35 cellular contexts compared by ENCODE assay signal in the genomic region with DNA sequence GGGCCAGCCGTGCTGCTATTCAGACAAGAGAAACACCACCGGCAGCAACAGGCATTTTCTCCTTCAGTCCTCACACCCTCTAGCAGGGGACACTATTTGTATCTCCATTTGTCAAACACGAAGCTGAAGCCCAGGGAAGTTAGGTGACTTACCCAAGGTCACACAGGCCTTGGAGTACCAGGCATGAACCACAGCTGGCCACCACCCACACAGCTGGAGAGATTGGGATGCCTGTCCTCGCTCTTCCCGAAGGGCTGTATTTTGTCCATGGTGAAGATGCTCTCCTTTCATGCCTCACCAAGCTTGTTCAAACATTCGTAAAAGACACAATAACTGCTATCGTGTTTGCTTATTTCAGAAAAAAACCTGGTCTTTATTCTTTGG.
DNase-seq lines count a peak whose midpoint lies in the region; ATAC-seq, FAIRE-seq and TF ChIP-seq lines count a peak whose summit lies in the region.
"Had no signal": no experiment of that assay in that cellular context is flagged by ENCODE, and none has a peak within 500 bp of the region (broad histone marks: within the 10 kb centered on the region; RNA-seq: fewer than 3 reads in every experiment).

No MANE protein-coding gene starts in this region.

- no peak overlapping the region for H3K27ac ChIP-seq in HepG2 (ENCODE audit: extremely low read length, insufficient read depth, low read length)
- H3K27ac ChIP-seq in right lobe of liver = no peak overlapping the region
- no peak overlapping the region for H3K27ac ChIP-seq in trophoblast cell (ENCODE audit: low read depth, low read length)
- H3K27ac ChIP-seq: 22Rv1; A549; BLaER1; BLaER1 treated with 17β-estradiol and CSF1 and Interleukin-3, amounts not matched to agents 10 nM and 100 nM; C4-2B had no signal

- peak overlapping the region; percentile 14 for H3K4me2 ChIP-seq in HepG2 (ENCODE audit: low read depth, low read length)
- no peak overlapping the region for H3K4me2 ChIP-seq in trophoblast cell (ENCODE audit: low read length)
- H3K4me2 ChIP-seq: A549 had no signal

- intact Hi-C loops in HepG2 (cut with micrococcal nuclease; ENCODE audit: unreplicated experiment) (no loop called here), right lobe of liver (cut with DNase I) (no loop called here)

- H4K8ac ChIP-seq in trophoblast cell (ENCODE audit: low read depth, low read length) = no peak overlapping the region

- no peak overlapping the region for H2BK12ac ChIP-seq in trophoblast cell (ENCODE audit: low read length)

- H3K27me3 ChIP-seq in HepG2 (ENCODE audit: control insufficient read depth in 1 of 2, insufficient read depth in 2 of 2, low read length in 2 of 2) (peaks cover 0 to 6% of the 10 kb centered on the region in 2 experiments; a peak in 2 of 5 replicates), right lobe of liver (no peaks in the 10 kb centered on the region), bronchial epithelial cell (ENCODE audit: control insufficient read depth, insufficient read depth, low read length) (peaks cover 3% of the 10 kb centered on the region), trophoblast cell (ENCODE audit: insufficient read depth, low read length) (no peaks in the 10 kb centered on the region)
- H3K27me3 ChIP-seq: BE2C; BLaER1; BLaER1 treated with 17β-estradiol and CSF1 and Interleukin-3, amounts not matched to agents 10 nM and 100 nM had no signal

- ATAC-seq in HepG2 (no peak), right lobe of liver (no peak), GM19467 (IDR thresholded peaks at IDR 0.05; ENCODE audit: unreplicated experiment) (no peak)
- ATAC-seq: A549; CD8-positive, alpha-beta T cell had no signal

- H3K36me3 ChIP-seq in HepG2 (replicated peaks in 1 of 2; ENCODE audit: control insufficient read depth in 1 of 2, insufficient read depth in 2 of 2, low read length in 2 of 2) (no peaks in the 10 kb centered on the region), right lobe of liver (no peaks in the 10 kb centered on the region), bronchial epithelial cell (ENCODE audit: control insufficient read depth, insufficient read depth, low read length) (no peaks in the 10 kb centered on the region), trophoblast cell (ENCODE audit: control insufficient read depth in 1 of 2, insufficient read depth in 2 of 2, low read length in 2 of 2) (no peaks in the 10 kb centered on the region)
- H3K36me3 ChIP-seq: BE2C; BLaER1; BLaER1 treated with 17β-estradiol and CSF1 and Interleukin-3, amounts not matched to agents 10 nM and 100 nM had no signal

- H3K4me3 ChIP-seq in HepG2 (replicated peaks in 1 of 3; ENCODE audit: insufficient read depth in 1 of 3, low read depth in 2 of 3, low read length in 3 of 3) (no peak overlapping the region), right lobe of liver (no peak overlapping the region), bronchial epithelial cell (ENCODE audit: low read depth, low read length) (no peak overlapping the region), trophoblast cell (ENCODE audit: low read depth, low read length) (peak overlapping the region; percentile 40)
- H3K4me3 ChIP-seq: A549; BLaER1; BLaER1 treated with 17β-estradiol and CSF1 and Interleukin-3, amounts not matched to agents 10 nM and 100 nM had no signal

- FAIRE-seq in HepG2 (lab: Jason Lieb, UNC) (no peak), bronchial epithelial cell (lab: Jason Lieb, UNC) (peak; percentile 66), urothelium cell line (lab: Jason Lieb, UNC) (peak; percentile 23)
- FAIRE-seq: A204.1, A549, D721Med had no signal

- no peak overlapping the region for H2AFZ ChIP-seq in HepG2 (ENCODE audit: low read length)
- no peak overlapping the region for H2AFZ ChIP-seq in trophoblast cell (ENCODE audit: insufficient read depth, low read length, poor library complexity)

- no peak overlapping the region for H4K12ac ChIP-seq in trophoblast cell (ENCODE audit: low read depth, low read length)

- H3K79me2 ChIP-seq in HepG2 (ENCODE audit: insufficient read depth, low read length) (no peaks in the 10 kb centered on the region), trophoblast cell (ENCODE audit: control insufficient read depth, insufficient read depth, low read length, poor library complexity) (no peaks in the 10 kb centered on the region)

- in situ Hi-C loops in HepG2 (cut with HindIII; ENCODE audit: extremely low pct_ligation_motif_present, low pct_unique_long_range_greater_than_20kb) = no loop called here

- TF ChIP-seq RAD21 in HepG2 (CRISPR knock-in tag; IDR thresholded peaks at IDR 0.05) = no peak

- CTCF ChIA-PET in HepG2 (lab: Yijun Ruan, JAX; ENCODE audit: low intra/inter-chr PET ratio, low total read pairs) = interaction anchor here (0.9 kb wide), 1 partner anchor 24 kb away, joined by 3 read pairs; no protein-coding TSS in a partner anchor

- TF ChIP-seq CTCF in HepG2 (CRISPR knock-in tag; IDR thresholded peaks at IDR 0.05) (no peak), right lobe of liver (IDR thresholded peaks at IDR 0.05) (no peak), bronchial epithelial cell (IDR thresholded peaks at IDR 0.05; ENCODE audit: insufficient read depth, low read length, severe bottlenecking) (no peak)

- H3K9me3 ChIP-seq in HepG2 (ENCODE audit: low read length) = no peaks in the 10 kb centered on the region
- H3K9me3 ChIP-seq in right lobe of liver = no peaks in the 10 kb centered on the region
- peaks cover 2% of the 10 kb centered on the region for H3K9me3 ChIP-seq in trophoblast cell (ENCODE audit: insufficient read depth, low read depth, low read length)
- H3K9me3 ChIP-seq: BE2C, Caco-2 had no signal

- TF ChIP-seq POLR2A in HepG2 (IDR thresholded peaks at IDR 0.05; ENCODE audit: insufficient read depth in 1 of 2, low read depth in 2 of 2, low read length in 2 of 2) = no peak
- TF ChIP-seq POLR2A in right lobe of liver (IDR thresholded peaks at IDR 0.05) = no peak

- H2BK120ac ChIP-seq in trophoblast cell (ENCODE audit: insufficient read depth, low read length, poor library complexity) = no peak overlapping the region

- H2AK5ac ChIP-seq in trophoblast cell (ENCODE audit: low read length) = no peak overlapping the region

- TF ChIP-seq EP300 in HepG2 (IDR thresholded peaks at IDR 0.05; ENCODE audit: low read depth in 2 of 2, low read length in 2 of 2) (no peak), HepG2 (CRISPR knock-in tag; IDR thresholded peaks at IDR 0.05; ENCODE audit: borderline replicate concordance) (no peak)

- POLR2A ChIA-PET in HepG2 (lab: Yijun Ruan, JAX) = interaction anchor here (0.7 to 2.2 kb wide), 5 partner anchors 10 to 62 kb away, joined by 4 to 13 read pairs (median 9); no protein-coding TSS in a partner anchor

- H3K79me1 ChIP-seq in trophoblast cell (ENCODE audit: low read length) = no peaks in the 10 kb centered on the region

- no peak overlapping the region for H3K4ac ChIP-seq in trophoblast cell (ENCODE audit: low read depth, low read length)

- H3K4me1 ChIP-seq in HepG2 (ENCODE audit: insufficient read depth, low read length) (peaks cover 76% of the 10 kb centered on the region), right lobe of liver (peaks cover 0 to 18% (median 10%) of the 10 kb centered on the region in 4 donors), trophoblast cell (ENCODE audit: control insufficient read depth in 1 of 2, insufficient read depth in 2 of 2, low read length in 2 of 2) (no peaks in the 10 kb centered on the region)
- H3K4me1 ChIP-seq: BE2C, Caco-2 had no signal

- H3K14ac ChIP-seq in trophoblast cell (ENCODE audit: low read length) = no peak overlapping the region

- H3K23ac ChIP-seq in trophoblast cell (ENCODE audit: low read length) = no peak overlapping the region

- 57% methylated on average over 7 of the region's 7 CpGs for WGBS in HepG2 (ENCODE audit: low lambda C conversion rate)
- no CpG with 5 or more reads among the region's 7 CpGs for WGBS in right lobe of liver (ENCODE audit: insufficient coverage, low coverage, low lambda C conversion rate, missing lambda C conversion rate)
- no CpG with 5 or more reads among the region's 7 CpGs for WGBS in trophoblast cell (ENCODE audit: extremely low coverage, insufficient coverage, insufficient read length)

- H3K9ac ChIP-seq in HepG2 (ENCODE audit: insufficient read depth, low read depth, low read length) (no peak overlapping the region), trophoblast cell (ENCODE audit: low read length) (no peak overlapping the region)
- H3K9ac ChIP-seq: BLaER1; BLaER1 treated with 17β-estradiol and CSF1 and Interleukin-3, amounts not matched to agents 10 nM and 100 nM had no signal

- BruUV-seq in HepG2 (replicated peaks; lab: Mats Ljungman, UMichigan) = no TSS peak

- H2BK5ac ChIP-seq in trophoblast cell (ENCODE audit: low read depth, low read length, poor library complexity) = no peak overlapping the region

- DNase-seq in HepG2 (ENCODE audit: low spot score) (no peak), right lobe of liver (no peak), bronchial epithelial cell (ENCODE audit: low read depth) (no peak), trophoblast cell (no peak), urothelium cell line (ENCODE audit: low spot score) (no peak), SHP77 (lab: John Stamatoyannopoulos, UW) (no peak), Kasumi-1 (lab: John Stamatoyannopoulos, UW) (no peak)
- DNase-seq: 8988T; ACHN; AML-193; BE2C; C1 segment of cervical spinal cord; Caco-2; Calu3; CD4-positive, alpha-beta memory T cell; CD4-positive, alpha-beta T cell; CD4-positive, CD25-positive, alpha-beta regulatory T cell; CD8-positive, alpha-beta memory T cell; CD8-positive, alpha-beta T cell; COR-L47; DMS 273 treated with DMSO at 0.1 percent for 48 hours; DMS153; DMS53; DMS79; DMS79 treated with DMSO at 0.1 percent for 48 hours; DND-41; EL had no signal

- no peak overlapping the region for H4K91ac ChIP-seq in trophoblast cell (ENCODE audit: low read depth, low read length)

- no peaks in the 10 kb centered on the region for H4K20me1 ChIP-seq in HepG2 (ENCODE audit: insufficient read depth, low read length)
- H4K20me1 ChIP-seq: BLaER1; BLaER1 treated with 17β-estradiol and CSF1 and Interleukin-3, amounts not matched to agents 10 nM and 100 nM had no signal

- no peak overlapping the region for H3K18ac ChIP-seq in trophoblast cell (ENCODE audit: low read length)

TF ChIP-seq in HepG2, 621 proteins besides CTCF, POLR2A, EP300 and RAD21 (continues in another document):
- TF ChIP-seq KLF11 (CRISPR knock-in tag; IDR thresholded peaks at IDR 0.05) (no peak), HNRNPK (IDR thresholded peaks at IDR 0.05; ENCODE audit: low read depth, low read length, poor library complexity, severe bottlenecking) (no peak), RORA (CRISPR knock-in tag; IDR thresholded peaks at IDR 0.05) (no peak), HHEX (CRISPR knock-in tag; IDR thresholded peaks at IDR 0.05) (0 out of 2 replicates have a peak, but pooled peaks have one; percentile 1), ONECUT2 (CRISPR knock-in tag; IDR thresholded peaks at IDR 0.05) (no peak), ZNF792 (CRISPR knock-in tag; IDR thresholded peaks at IDR 0.05) (no peak)
- TF ChIP-seq, protein P1, sequence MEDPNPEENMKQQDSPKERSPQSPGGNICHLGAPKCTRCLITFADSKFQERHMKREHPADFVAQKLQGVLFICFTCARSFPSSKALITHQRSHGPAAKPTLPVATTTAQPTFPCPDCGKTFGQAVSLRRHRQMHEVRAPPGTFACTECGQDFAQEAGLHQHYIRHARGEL (CRISPR knock-in tag; IDR thresholded peaks at IDR 0.05) = peak; percentile 69; the same call in 1 of the 2 replicates
